In genomic region chr2:152471013-152471412, GRCh38 we compare ENCODE assay signal across 32 cellular contexts.
A peak's percentile ranks its signal among the peaks of the same experiment; 100 is the strongest.
DNase-seq lines count a peak whose midpoint lies in the region; ATAC-seq and TF ChIP-seq lines count a peak whose summit lies in the region.
"Had no signal": no experiment of that assay in that cellular context is flagged by ENCODE, and none has a peak within 500 bp of the region (broad histone marks: within the 10 kb centered on the region; RNA-seq: fewer than 3 reads in every experiment).

No MANE protein-coding gene starts in this region.

- TF ChIP-seq CTCF in heart left ventricle (IDR thresholded peaks at IDR 0.05) (no peak), breast epithelium (IDR thresholded peaks at IDR 0.05) (no peak), thyroid gland (IDR thresholded peaks at IDR 0.05) (no peak), left lung (IDR thresholded peaks at IDR 0.05) (no peak)

- peaks cover 0 to 71% (median 39%) of the 10 kb centered on the region in 12 donors for H3K4me1 ChIP-seq in heart left ventricle
- H3K4me1 ChIP-seq in breast epithelium: peaks cover 4 to 9% of the 10 kb centered on the region in 2 donors
- peaks cover 18 to 56% of the 10 kb centered on the region in 2 donors for H3K4me1 ChIP-seq in muscle layer of duodenum (ENCODE audit: control insufficient read depth in 1 of 2, insufficient read depth in 2 of 2, low read length in 2 of 2)
- H3K4me1 ChIP-seq in thyroid gland: peaks cover 57 to 79% of the 10 kb centered on the region in 2 donors
- H3K4me1 ChIP-seq in left lung: peaks cover 8 to 54% of the 10 kb centered on the region in 2 donors

- H3K36me3 ChIP-seq in heart left ventricle: no peaks in the 10 kb centered on the region
- H3K36me3 ChIP-seq in breast epithelium: no peaks in the 10 kb centered on the region
- no peaks in the 10 kb centered on the region for H3K36me3 ChIP-seq in muscle layer of duodenum (ENCODE audit: control insufficient read depth in 1 of 2, insufficient read depth in 2 of 2, low read length in 2 of 2)
- H3K36me3 ChIP-seq in thyroid gland: no peaks in the 10 kb centered on the region
- no peaks in the 10 kb centered on the region for H3K36me3 ChIP-seq in left lung
- H3K36me3 ChIP-seq: esophagus squamous epithelium, gastroesophageal sphincter, Peyer's patch had no signal

- H3K27me3 ChIP-seq in heart left ventricle: no peaks in the 10 kb centered on the region
- no peaks in the 10 kb centered on the region for H3K27me3 ChIP-seq in breast epithelium
- no peaks in the 10 kb centered on the region for H3K27me3 ChIP-seq in muscle layer of duodenum (ENCODE audit: low read depth, low read length)
- H3K27me3 ChIP-seq in thyroid gland: no peaks in the 10 kb centered on the region
- H3K27me3 ChIP-seq in left lung: no peaks in the 10 kb centered on the region
- H3K27me3 ChIP-seq: body of pancreas, esophagus squamous epithelium, gastroesophageal sphincter, Peyer's patch had no signal

- peak overlapping the region in 8 of 12 donors; percentile 2 to 60 (median 24) for H3K27ac ChIP-seq in heart left ventricle
- peak overlapping the region; percentile 26 to 48 for H3K27ac ChIP-seq in breast epithelium
- H3K27ac ChIP-seq in muscle layer of duodenum (ENCODE audit: low read length): peak overlapping the region; percentile 32
- peak overlapping the region; percentile 49 to 62 (median 50) for H3K27ac ChIP-seq in thyroid gland
- peak overlapping the region in 1 of 2 donors; percentile 35 for H3K27ac ChIP-seq in left lung
- H3K27ac ChIP-seq: esophagus squamous epithelium, Peyer's patch had no signal

- ATAC-seq in heart left ventricle: peak in 1 of 4 donors; percentile 21
- ATAC-seq in Right ventricle myocardium superior (ENCODE audit: poor library complexity): no peak
- ATAC-seq in GM21367 (IDR thresholded peaks at IDR 0.05; ENCODE audit: unreplicated experiment): no peak
- ATAC-seq in HG02798 (IDR thresholded peaks at IDR 0.05; ENCODE audit: poor library complexity, unreplicated experiment): no peak
- no peak for ATAC-seq in left lung
- ATAC-seq: activated CD8-positive, alpha-beta T cell treated with anti-CD3 and anti-CD28 coated beads, Interleukin-2, amount 10 ng/mL, durations not matched to agents 7 days and 5 days; activated naive CD8-positive, alpha-beta T cell treated with anti-CD3 and anti-CD28 coated beads, Interleukin-2, amount 50 U/mL, for 24 hours; body of pancreas; CD8-positive, alpha-beta T cell; gastroesophageal sphincter; naive thymus-derived CD4-positive, alpha-beta T cell had no signal

- intact Hi-C loops in heart left ventricle (cut with DNase I) (loop anchor here in 1 of 10 donors (5.0 kb wide), 1 partner anchor 134 kb away; the partner anchor contains the start of gene FMNL2), Right ventricle myocardium superior (cut with DNase I) (no loop called here), breast epithelium (cut with DNase I; ENCODE audit: low total_unique reads) (no loop called here), thyroid gland (cut with DNase I) (no loop called here), left lung (cut with DNase I) (no loop called here)

- no peak for TF ChIP-seq POLR2A in heart left ventricle (IDR thresholded peaks at IDR 0.05)
- no peak for TF ChIP-seq POLR2A in breast epithelium (IDR thresholded peaks at IDR 0.05)
- TF ChIP-seq POLR2A in thyroid gland (IDR thresholded peaks at IDR 0.05): no peak

- DNase-seq in heart left ventricle: no peak
- no peak for DNase-seq in Right ventricle myocardium superior
- DNase-seq in breast epithelium (ENCODE audit: low spot score in 2 of 2): no peak
- no peak for DNase-seq in thyroid gland
- DNase-seq in left lung: no peak
- DNase-seq: activated CD8-positive, alpha-beta T cell treated with anti-CD3 and anti-CD28 coated beads, Interleukin-2, amount 10 ng/mL, durations not matched to agents 7 days and 5 days; activated effector memory CD4-positive, alpha-beta T cell treated with anti-CD3 and anti-CD28 coated beads, Interleukin-2, amount 50 U/mL, for 16 hours; activated naive CD8-positive, alpha-beta T cell treated with anti-CD3 and anti-CD28 coated beads, Interleukin-2, amount 50 U/mL, for 24 hours; AML-193; body of pancreas; CD8-positive, alpha-beta T cell; DMS153; esophagus squamous epithelium; HFFc6; Karpas-422; kidney; mesendoderm; naive thymus-derived CD4-positive, alpha-beta T cell; NCI-H1694; NCI-H2171 treated with DMSO at 0.1 percent for 48 hours; NCI-H526; Peyer's patch; retina; stimulated activated CD4-positive, alpha-beta T cell treated with anti-CD3 and anti-CD28 coated beads, Interleukin-12 subunit alpha, Interleukin-12 subunit beta, amount 100 ng/mL, for 4 hours; stimulated activated CD4-positive, alpha-beta T cell treated with anti-CD3 and anti-CD28 coated beads, Interleukin-4, amount 100 ng/mL, for 4 hours; stimulated activated naive CD4-positive, alpha-beta T cell; T-helper 1 cell; trophoblast cell had no signal

- H3K4me3 ChIP-seq in heart left ventricle: no peak overlapping the region
- H3K4me3 ChIP-seq in breast epithelium: no peak overlapping the region
- H3K4me3 ChIP-seq in muscle layer of duodenum (ENCODE audit: low read depth in 1 of 2, low read length in 2 of 2): no peak overlapping the region
- no peak overlapping the region for H3K4me3 ChIP-seq in thyroid gland (replicated peaks in 1 of 3)
- no peak overlapping the region for H3K4me3 ChIP-seq in left lung
- H3K4me3 ChIP-seq: body of pancreas, esophagus squamous epithelium, gastroesophageal sphincter, Peyer's patch had no signal

- no peaks in the 10 kb centered on the region for H3K9me3 ChIP-seq in heart left ventricle
- no peaks in the 10 kb centered on the region for H3K9me3 ChIP-seq in breast epithelium
- H3K9me3 ChIP-seq in muscle layer of duodenum (ENCODE audit: control insufficient read depth in 1 of 2, low read length in 2 of 2): no peaks in the 10 kb centered on the region
- H3K9me3 ChIP-seq in thyroid gland: no peaks in the 10 kb centered on the region
- no peaks in the 10 kb centered on the region for H3K9me3 ChIP-seq in left lung
- H3K9me3 ChIP-seq: body of pancreas, esophagus squamous epithelium, gastroesophageal sphincter, Peyer's patch had no signal

- WGBS in heart left ventricle, 4 donors: 42 to 57% (median 56%) methylated on average over 5 of the region's 5 CpGs
- 38% methylated on average over 5 of the region's 5 CpGs for WGBS in thyroid gland, 2 donors
